Comparison of ENCODE assay signal across 8 cellular contexts in the genomic region with DNA sequence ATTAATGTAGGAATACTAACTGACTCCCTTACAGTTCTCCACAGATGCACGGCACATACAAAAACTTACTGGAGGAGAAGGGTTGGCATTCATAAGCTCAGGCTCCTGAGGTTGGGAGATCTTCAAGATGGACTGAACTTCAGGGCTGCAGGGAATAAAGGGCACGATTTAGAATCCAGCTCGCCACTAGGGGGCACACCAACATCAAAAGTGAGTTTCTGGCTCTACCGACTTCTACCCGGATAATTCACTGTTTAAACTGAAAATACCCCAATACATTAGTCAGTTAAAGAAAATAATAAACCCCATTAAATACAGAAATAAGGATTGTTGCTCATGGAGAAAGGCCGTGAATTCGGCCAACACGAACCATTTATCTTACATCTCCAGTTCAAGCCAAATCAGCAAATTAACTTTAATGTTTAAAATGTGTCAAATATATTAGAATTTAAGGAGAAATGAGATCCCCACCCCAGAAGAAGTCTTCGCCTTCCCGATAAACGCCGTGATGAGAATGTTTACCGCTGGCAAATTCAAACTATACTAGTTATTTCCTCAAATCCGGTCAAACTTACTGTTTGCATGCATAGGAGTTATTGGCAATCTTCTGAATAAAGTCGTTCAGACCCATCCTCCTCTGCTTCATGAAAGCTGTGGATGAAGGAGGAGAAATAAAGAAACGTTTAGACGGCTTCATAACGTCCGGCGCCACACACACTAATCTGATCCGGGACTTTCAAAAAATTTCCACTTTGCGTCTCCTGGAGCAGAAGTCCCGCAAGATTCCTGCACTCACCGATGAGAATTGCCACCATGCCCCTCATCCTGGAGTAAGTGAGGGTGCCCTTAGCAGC.
DNase-seq lines count a peak whose midpoint lies in the region; ATAC-seq and TF ChIP-seq lines count a peak whose summit lies in the region.

No MANE protein-coding gene starts in this region.

- H3K4me2 ChIP-seq in GM23338, result peak overlapping the region; percentile 86

- TF ChIP-seq POLR2A in prostate gland (IDR thresholded peaks at IDR 0.05), result no peak

- peaks cover 30% of the 10 kb centered on the region for H3K4me1 Mint-ChIP-seq in GM23338
- peaks cover 65% of the 10 kb centered on the region for H3K4me1 Mint-ChIP-seq in T-helper 1 cell treated with Interleukin-12 subunit alpha and Interleukin-12 subunit beta and Interleukin-4 antibody, amounts not matched to agents 30 μg/mL and 1 μg/mL, for 36 hours (ENCODE audit: low read depth)

- H3K27ac Mint-ChIP-seq in GM23338, result peak overlapping the region; percentile 72
- H3K27ac Mint-ChIP-seq in T-helper 1 cell treated with Interleukin-12 subunit alpha and Interleukin-12 subunit beta and Interleukin-4 antibody, amounts not matched to agents 30 μg/mL and 1 μg/mL, for 36 hours, result peak overlapping the region; percentile 99

- peak overlapping the region; percentile 98 for H3K4me3 Mint-ChIP-seq in GM23338
- H3K4me3 Mint-ChIP-seq in T-helper 1 cell treated with Interleukin-12 subunit alpha and Interleukin-12 subunit beta and Interleukin-4 antibody, amounts not matched to agents 30 μg/mL and 1 μg/mL, for 36 hours, result peak overlapping the region; percentile 99

- peak; percentile 10 for ATAC-seq in GM23338
- ATAC-seq in left ventricle myocardium superior, result peak; percentile 45
- ATAC-seq in upper lobe of right lung, result peak; percentile 40

- no peaks in the 10 kb centered on the region for H3K9me2 ChIP-seq in GM23338 (ENCODE audit: insufficient read depth)

- H3K9me3 ChIP-seq in prostate gland (no peaks in the 10 kb centered on the region), upper lobe of right lung (no peaks in the 10 kb centered on the region)

- TF ChIP-seq CTCF in BJ (IDR thresholded peaks at IDR 0.05; ENCODE audit: insufficient read depth, low read depth, low read length), result peak; percentile 70
- peak; percentile 91 to 93 for TF ChIP-seq CTCF in GM23338 (conservative IDR thresholded peaks at IDR 0.05; ENCODE audit: low read depth in 2 of 2)
- peak; percentile 77 to 91 (median 88) for TF ChIP-seq CTCF in prostate gland (IDR thresholded peaks at IDR 0.05)
- peak; percentile 86 for TF ChIP-seq CTCF in upper lobe of right lung (IDR thresholded peaks at IDR 0.05)

- H3K4me3 ChIP-seq in BJ (ENCODE audit: low read depth, low read length) (peak overlapping the region; percentile 79), GM23338 (peak overlapping the region; percentile 74), prostate gland (peak overlapping the region; percentile 64 to 73), upper lobe of right lung (peak overlapping the region; percentile 66)

- under 1% methylated on average over 24 of the region's 24 CpGs for WGBS in prostate gland

- H3K27me3 ChIP-seq in BJ (ENCODE audit: control insufficient read depth, insufficient read depth, low read length) (no peaks in the 10 kb centered on the region), GM23338 (ENCODE audit: insufficient read depth) (peaks cover 19% of the 10 kb centered on the region), prostate gland (replicated peaks; ENCODE audit: insufficient read depth) (no peaks in the 10 kb centered on the region), upper lobe of right lung (no peaks in the 10 kb centered on the region)

- H3K9me3 Mint-ChIP-seq in GM23338, result no peaks in the 10 kb centered on the region
- no peaks in the 10 kb centered on the region for H3K9me3 Mint-ChIP-seq in T-helper 1 cell treated with Interleukin-12 subunit alpha and Interleukin-12 subunit beta and Interleukin-4 antibody, amounts not matched to agents 30 μg/mL and 1 μg/mL, for 36 hours

- H2AFZ ChIP-seq in GM23338, result peak overlapping the region; percentile 43; the same call in 1 of the 2 replicates

- peaks cover 48% of the 10 kb centered on the region for H3K36me3 Mint-ChIP-seq in GM23338 (ENCODE audit: low read depth)
- peaks cover 50% of the 10 kb centered on the region for H3K36me3 Mint-ChIP-seq in T-helper 1 cell treated with Interleukin-12 subunit alpha and Interleukin-12 subunit beta and Interleukin-4 antibody, amounts not matched to agents 30 μg/mL and 1 μg/mL, for 36 hours (ENCODE audit: low read depth)

- CTCF ChIA-PET in BJ (lab: Yijun Ruan, JAX), result interaction anchor here (0.6 to 1.6 kb wide), 15 partner anchors 9 to 775 kb away, joined by 3 to 11 read pairs (median 4); no protein-coding TSS in a partner anchor

- H3K27ac ChIP-seq in GM23338 (ENCODE audit: low read depth) (no peak overlapping the region), prostate gland (peak overlapping the region; percentile 90 to 94), upper lobe of right lung (peak overlapping the region; percentile 99)

- DNase-seq in BJ (ENCODE audit: low read depth) (peak; percentile 37), GM23338 (ENCODE audit: low spot score) (peak; percentile 92), NCI-H146 (lab: John Stamatoyannopoulos, UW) (peak; percentile 87), amygdala (lab: John Stamatoyannopoulos, UW) (peak in 54 of 56 donors; percentile 12 to 96 (median 72)), left ventricle myocardium superior (peak; percentile 87), prostate gland (ENCODE audit: low spot score) (peak; percentile 82), upper lobe of right lung (peak; percentile 78)

- H4K20me1 ChIP-seq in GM23338 (replicated peaks; ENCODE audit: insufficient read depth), result no peaks in the 10 kb centered on the region; the same call in 1 of the 2 replicates

- H3K27me3 Mint-ChIP-seq in GM23338 (ENCODE audit: insufficient read depth, low read depth, poor library complexity), result peaks cover 14% of the 10 kb centered on the region
- H3K27me3 Mint-ChIP-seq in T-helper 1 cell treated with Interleukin-12 subunit alpha and Interleukin-12 subunit beta and Interleukin-4 antibody, amounts not matched to agents 30 μg/mL and 1 μg/mL, for 36 hours (ENCODE audit: low read depth), result no peaks in the 10 kb centered on the region

- peaks cover 31% of the 10 kb centered on the region for H3K4me1 ChIP-seq in GM23338 (ENCODE audit: insufficient read depth)
- no peaks in the 10 kb centered on the region for H3K4me1 ChIP-seq in prostate gland (replicated peaks)
- H3K4me1 ChIP-seq in upper lobe of right lung, result peaks cover 56% of the 10 kb centered on the region

- peaks cover 13% of the 10 kb centered on the region; the same call in 1 of the 2 replicates for H3K79me2 ChIP-seq in GM23338 (replicated peaks; ENCODE audit: insufficient read depth)

- intact Hi-C loops in left ventricle myocardium superior (cut with micrococcal nuclease) (loop anchor here (5.0 kb wide), 1 partner anchor 648 kb away; no protein-coding TSS in a partner anchor), prostate gland (cut with DNase I) (loop anchor here (2.0 to 5.0 kb wide), 4 partner anchors 467 to 768 kb away; no protein-coding TSS in a partner anchor), upper lobe of right lung (cut with DNase I) (loop anchor here (5.0 to 10.0 kb wide), 2 partner anchors 471 to 648 kb away; no protein-coding TSS in a partner anchor)

- H3K36me3 ChIP-seq in BJ (ENCODE audit: control insufficient read depth, insufficient read depth, low read length), result peaks cover 15% of the 10 kb centered on the region
- H3K36me3 ChIP-seq in GM23338 (ENCODE audit: insufficient read depth), result peaks cover 34% of the 10 kb centered on the region
- H3K36me3 ChIP-seq in prostate gland, result peaks cover 4 to 8% of the 10 kb centered on the region in 2 donors
- peaks cover 48% of the 10 kb centered on the region for H3K36me3 ChIP-seq in upper lobe of right lung

- H3F3A ChIP-seq in GM23338 (replicated peaks; ENCODE audit: low read depth), result 0 out of 2 replicates have a peak, but pooled peaks cover 3% of the 10 kb centered on the region

- POLR2A ChIA-PET in BJ (lab: Charles Lee), result interaction anchor here (0.6 to 1.0 kb wide), 5 partner anchors 53 to 767 kb away, joined by 3 to 5 read pairs (median 3); no protein-coding TSS in a partner anchor

TF ChIP-seq in GM23338, 12 proteins besides CTCF, POLR2A, EP300 and RAD21 (continues in another document):
- no peak for TF ChIP-seq ZNF331 (CRISPR knock-in tag; IDR thresholded peaks at IDR 0.05; ENCODE audit: low read depth)
- no peak for TF ChIP-seq ETS1 (IDR thresholded peaks at IDR 0.05)
- no peak for TF ChIP-seq EZH2 (IDR thresholded peaks at IDR 0.05; ENCODE audit: low read depth, unreplicated experiment)
- TF ChIP-seq JUNB (IDR thresholded peaks at IDR 0.05; ENCODE audit: unreplicated experiment), result no peak
- no peak for TF ChIP-seq NANOG (IDR thresholded peaks at IDR 0.05; ENCODE audit: borderline replicate concordance)
- TF ChIP-seq POLR2AphosphoS5 (IDR thresholded peaks at IDR 0.05; ENCODE audit: low read depth), result no peak

Comparison
In these comparisons a context has a peak if more than half of its experiments do, and no peak if none do; other contexts are left out.
1. DNase-seq: peak in every context shown above with its lines; median percentile 92 in GM23338; 87 in NCI-H146; 87 in left ventricle myocardium superior; 82 in prostate gland; 78 in upper lobe of right lung; 72 in amygdala; 37 in BJ.